In genomic region chr7:130490888-130491771, GRCh38 we compare ENCODE assay signal across 8 cellular contexts. TPM values are rescaled to one million over a fixed set of nuclear protein-coding genes. Genes with fewer than 3 reads are reported as not detected.
A peak's percentile ranks its signal among the peaks of the same experiment; 100 is the strongest.
DNase-seq lines count a peak whose midpoint lies in the region; ATAC-seq and TF ChIP-seq lines count a peak whose summit lies in the region.

No MANE protein-coding gene starts in this region.

- H3K4me3 ChIP-seq in AG09309 (ENCODE audit: control insufficient read depth, low read depth, low read length): peak overlapping the region; percentile 22

- no peak overlapping the region for H3K27ac Mint-ChIP-seq in activated naive CD8-positive, alpha-beta T cell treated with anti-CD3 and anti-CD28 coated beads for 36 hours
- H3K27ac Mint-ChIP-seq in progenitor cell of endocrine pancreas: peak overlapping the region; percentile 94

- intact Hi-C loops in left cardiac atrium (cut with DNase I): loop anchor here in 1 of 2 donors (10.0 kb wide), 1 partner anchor 174 kb away; the partner anchor contains the start of gene COPG2

- peak overlapping the region; percentile 73 for H3K4me3 Mint-ChIP-seq in activated naive CD8-positive, alpha-beta T cell treated with anti-CD3 and anti-CD28 coated beads for 36 hours
- H3K4me3 Mint-ChIP-seq in progenitor cell of endocrine pancreas (ENCODE audit: low read depth): peak overlapping the region; percentile 75

- H3K4me1 Mint-ChIP-seq in activated naive CD8-positive, alpha-beta T cell treated with anti-CD3 and anti-CD28 coated beads for 36 hours: peaks cover 16% of the 10 kb centered on the region
- H3K4me1 Mint-ChIP-seq in progenitor cell of endocrine pancreas (ENCODE audit: low read depth): peaks cover 55% of the 10 kb centered on the region

- peaks cover 17% of the 10 kb centered on the region for H3K27me3 Mint-ChIP-seq in activated naive CD8-positive, alpha-beta T cell treated with anti-CD3 and anti-CD28 coated beads for 36 hours
- H3K27me3 Mint-ChIP-seq in progenitor cell of endocrine pancreas: peaks cover 3% of the 10 kb centered on the region

- ATAC-seq in HG02885 (IDR thresholded peaks at IDR 0.05; ENCODE audit: poor library complexity, unreplicated experiment): peak; percentile 46
- peak; percentile 48 to 65 for ATAC-seq in left cardiac atrium
- no peak for ATAC-seq in HG03565 (IDR thresholded peaks at IDR 0.05; ENCODE audit: unreplicated experiment)

- DNase-seq in AG09309 (ENCODE audit: low read depth) (no peak), left cardiac atrium (peak; percentile 50), progenitor cell of endocrine pancreas (ENCODE audit: low spot score, unreplicated experiment) (peak; percentile 34), Kasumi-1 (lab: John Stamatoyannopoulos, UW) (no peak), NCI-H146 (lab: John Stamatoyannopoulos, UW) (no peak)
- DNase-seq in activated naive CD8-positive, alpha-beta T cell treated with anti-CD3 and anti-CD28 coated beads for 36 hours: peak; percentile 62

- H3K36me3 Mint-ChIP-seq in activated naive CD8-positive, alpha-beta T cell treated with anti-CD3 and anti-CD28 coated beads for 36 hours: peaks cover 8% of the 10 kb centered on the region
- H3K36me3 Mint-ChIP-seq in progenitor cell of endocrine pancreas (ENCODE audit: insufficient read depth): peaks cover 44% of the 10 kb centered on the region

- H3K9me3 Mint-ChIP-seq in activated naive CD8-positive, alpha-beta T cell treated with anti-CD3 and anti-CD28 coated beads for 36 hours: peaks cover 2% of the 10 kb centered on the region
- peaks cover 2% of the 10 kb centered on the region for H3K9me3 Mint-ChIP-seq in progenitor cell of endocrine pancreas (ENCODE audit: low read depth)

- TF ChIP-seq CTCF in AG09309 (IDR thresholded peaks at IDR 0.05; ENCODE audit: control insufficient read depth, insufficient read depth, low read depth, low read length, missing control alignments) (peak; percentile 44), progenitor cell of endocrine pancreas (IDR thresholded peaks at IDR 0.05; ENCODE audit: unreplicated experiment) (peak; percentile 77)

RNA-seq across cellular contexts. Expression of gene MEST, which starts 0.8 kb away (rescaled TPM):
- 10 to 100 TPM; 15.1 to 18.4 TPM for total RNA-seq in activated naive CD8-positive, alpha-beta T cell treated with anti-CD3 and anti-CD28 coated beads for 36 hours
- total RNA-seq in left cardiac atrium (10 to 100 TPM; 68.0 to 96.5 TPM), progenitor cell of endocrine pancreas (628 and 664 TPM in 2 replicates)

RNA-seq across cellular contexts. Expression of gene CEP41, which starts 50.3 kb away (rescaled TPM):
- total RNA-seq in activated naive CD8-positive, alpha-beta T cell treated with anti-CD3 and anti-CD28 coated beads for 36 hours: 10 to 100 TPM; 22.3 to 26.5 TPM
- total RNA-seq in left cardiac atrium (1 to 10 TPM; 6.2 to 7.0 TPM), progenitor cell of endocrine pancreas (29.3 and 31.8 TPM in 2 replicates)

Comparison
In these comparisons a context has a peak if more than half of its experiments do, and no peak if none do; other contexts are left out.
1. DNase-seq: peak in activated naive CD8-positive, alpha-beta T cell treated with anti-CD3 and anti-CD28 coated beads for 36 hours (single experiment), left cardiac atrium (single experiment) and progenitor cell of endocrine pancreas (single experiment); none in AG09309 (single experiment), Kasumi-1 (0 of 2) and NCI-H146 (single experiment).